In genomic region chr18:36635414-36636096, GRCh38 we compare ENCODE assay signal across 17 cellular contexts.
A peak's percentile ranks its signal among the peaks of the same experiment; 100 is the strongest.
DNase-seq lines count a peak whose midpoint lies in the region; ATAC-seq and TF ChIP-seq lines count a peak whose summit lies in the region.
"Had no signal": no experiment of that assay in that cellular context is flagged by ENCODE, and none has a peak within 500 bp of the region (broad histone marks: within the 10 kb centered on the region; RNA-seq: fewer than 3 reads in every experiment).

No MANE protein-coding gene starts in this region.

- no peak overlapping the region for H3K4me3 ChIP-seq in BLaER1 treated with 17β-estradiol and CSF1 and Interleukin-3, amounts not matched to agents 10 nM and 100 nM
- H3K4me3 ChIP-seq in GM23338 (no peak overlapping the region), WERI-Rb-1 (ENCODE audit: low read depth, low read length) (no peak overlapping the region)
- H3K4me3 ChIP-seq: heart right ventricle, lower lobe of right lung, smooth muscle cell, upper lobe of right lung had no signal

- no peaks in the 10 kb centered on the region for H3F3A ChIP-seq in GM23338 (replicated peaks; ENCODE audit: low read depth)

- no peaks in the 10 kb centered on the region for H3K27me3 ChIP-seq in BLaER1 treated with 17β-estradiol and CSF1 and Interleukin-3, amounts not matched to agents 10 nM and 100 nM
- H3K27me3 ChIP-seq in GM23338 (ENCODE audit: insufficient read depth): no peaks in the 10 kb centered on the region
- no peaks in the 10 kb centered on the region for H3K27me3 ChIP-seq in WERI-Rb-1 (ENCODE audit: insufficient read depth, low read depth, severe bottlenecking)
- H3K27me3 ChIP-seq: heart right ventricle, neutrophil, upper lobe of right lung had no signal

- H3K4me2 ChIP-seq in BLaER1 treated with 17β-estradiol and CSF1 and Interleukin-3, amounts not matched to agents 10 nM and 100 nM: peak overlapping the region in 9 of 11 experiments; percentile 3 to 80 (median 56); a peak in 18 of 22 replicates
- no peak overlapping the region for H3K4me2 ChIP-seq in GM23338

- no peak overlapping the region for H2AFZ ChIP-seq in GM23338

- peaks cover 6 to 76% (median 48%) of the 10 kb centered on the region in 10 experiments for H3K4me1 ChIP-seq in BLaER1 treated with 17β-estradiol and CSF1 and Interleukin-3, amounts not matched to agents 10 nM and 100 nM
- H3K4me1 ChIP-seq in GM23338 (ENCODE audit: insufficient read depth): peaks cover 12% of the 10 kb centered on the region; the same call in 1 of the 2 replicates
- H3K4me1 ChIP-seq: lower lobe of right lung, upper lobe of right lung had no signal

- H3K27me3 Mint-ChIP-seq in GM23338 (ENCODE audit: insufficient read depth, low read depth, poor library complexity): no peaks in the 10 kb centered on the region
- H3K27me3 Mint-ChIP-seq in endothelial cell (ENCODE audit: unreplicated experiment): no peaks in the 10 kb centered on the region

- H3K36me3 Mint-ChIP-seq in GM23338 (ENCODE audit: low read depth) (no peaks in the 10 kb centered on the region), endothelial cell (ENCODE audit: low read depth, unreplicated experiment) (no peaks in the 10 kb centered on the region)
- H3K36me3 Mint-ChIP-seq: CD8-positive, alpha-beta memory T cell had no signal

- H4K20me1 ChIP-seq in BLaER1 treated with 17β-estradiol and CSF1 and Interleukin-3, amounts not matched to agents 10 nM and 100 nM: no peaks in the 10 kb centered on the region
- H4K20me1 ChIP-seq in GM23338 (replicated peaks; ENCODE audit: insufficient read depth): no peaks in the 10 kb centered on the region

- H3K9ac ChIP-seq in BLaER1 treated with 17β-estradiol and CSF1 and Interleukin-3, amounts not matched to agents 10 nM and 100 nM: no peak overlapping the region

- no peaks in the 10 kb centered on the region for H3K36me3 ChIP-seq in BLaER1 treated with 17β-estradiol and CSF1 and Interleukin-3, amounts not matched to agents 10 nM and 100 nM
- H3K36me3 ChIP-seq in GM23338 (ENCODE audit: insufficient read depth) (no peaks in the 10 kb centered on the region), WERI-Rb-1 (no peaks in the 10 kb centered on the region)
- H3K36me3 ChIP-seq: heart right ventricle, lower lobe of right lung, neutrophil, upper lobe of right lung had no signal

- no peak overlapping the region for H3K27ac ChIP-seq in BLaER1 treated with 17β-estradiol and CSF1 and Interleukin-3, amounts not matched to agents 10 nM and 100 nM
- no peak overlapping the region for H3K27ac ChIP-seq in GM23338 (ENCODE audit: low read depth)
- no peak overlapping the region for H3K27ac ChIP-seq in WERI-Rb-1
- H3K27ac ChIP-seq: heart right ventricle, lower lobe of right lung, neutrophil, upper lobe of right lung had no signal

- H3K9me3 Mint-ChIP-seq in GM23338: no peaks in the 10 kb centered on the region
- no peaks in the 10 kb centered on the region for H3K9me3 Mint-ChIP-seq in endothelial cell (ENCODE audit: unreplicated experiment)
- H3K9me3 Mint-ChIP-seq: CD8-positive, alpha-beta memory T cell; HFFc6 had no signal

- ATAC-seq in GM19043 (IDR thresholded peaks at IDR 0.05; ENCODE audit: low read depth, unreplicated experiment): peak; percentile 26
- peak; percentile 59 for ATAC-seq in GM23338
- peak; percentile 36 for ATAC-seq in HG03460 (IDR thresholded peaks at IDR 0.05; ENCODE audit: unreplicated experiment)
- ATAC-seq in GM19467 (IDR thresholded peaks at IDR 0.05; ENCODE audit: unreplicated experiment): no peak
- ATAC-seq: heart right ventricle, lower lobe of right lung, upper lobe of right lung had no signal

- TF ChIP-seq CTCF in GM23338 (conservative IDR thresholded peaks at IDR 0.05; ENCODE audit: low read depth in 2 of 2) (no peak), WERI-Rb-1 (IDR thresholded peaks at IDR 0.05; ENCODE audit: low read depth, low read length) (no peak), endothelial cell (IDR thresholded peaks at IDR 0.05; ENCODE audit: unreplicated experiment) (no peak)

- no peaks in the 10 kb centered on the region for H3K9me2 ChIP-seq in GM23338 (ENCODE audit: insufficient read depth)

- H3K27ac Mint-ChIP-seq in GM23338 (no peak overlapping the region), endothelial cell (ENCODE audit: unreplicated experiment) (no peak overlapping the region)
- H3K27ac Mint-ChIP-seq: CD8-positive, alpha-beta memory T cell; HFFc6 had no signal

- H3K4me3 Mint-ChIP-seq in GM23338: no peak overlapping the region
- H3K4me3 Mint-ChIP-seq in endothelial cell (ENCODE audit: unreplicated experiment): no peak overlapping the region
- H3K4me3 Mint-ChIP-seq: CD8-positive, alpha-beta memory T cell had no signal

- DNase-seq in GM23338 (ENCODE audit: low spot score): no peak
- no peak for DNase-seq in WERI-Rb-1
- DNase-seq in endothelial cell (ENCODE audit: low spot score): no peak
- no peak for DNase-seq in NK-92 (lab: John Stamatoyannopoulos, UW; ENCODE audit: unreplicated experiment)
- DNase-seq: 8988T; activated CD4-positive, alpha-beta T cell treated with anti-CD3 and anti-CD28 coated beads for 4 hours; CD8-positive, alpha-beta memory T cell; heart right ventricle; lower lobe of right lung; upper lobe of right lung had no signal

- H3K9me3 ChIP-seq in BLaER1 treated with 17β-estradiol and CSF1 and Interleukin-3, amounts not matched to agents 10 nM and 100 nM (replicated peaks in 1 of 11): peaks cover 0 to 8% (median 0%) of the 10 kb centered on the region in 11 experiments; a peak in 1 of 22 replicates
- no peaks in the 10 kb centered on the region for H3K9me3 ChIP-seq in WERI-Rb-1 (ENCODE audit: severe bottlenecking)
- H3K9me3 ChIP-seq: heart right ventricle, lower lobe of right lung, neutrophil, upper lobe of right lung had no signal

- H3K4me1 Mint-ChIP-seq in GM23338 (peaks cover 21% of the 10 kb centered on the region), endothelial cell (ENCODE audit: unreplicated experiment) (no peaks in the 10 kb centered on the region)
- H3K4me1 Mint-ChIP-seq: CD8-positive, alpha-beta memory T cell had no signal

- no peaks in the 10 kb centered on the region for H3K79me2 ChIP-seq in GM23338 (replicated peaks; ENCODE audit: insufficient read depth)

TF ChIP-seq in GM23338, 12 proteins besides CTCF, POLR2A, EP300 and RAD21:
- TF ChIP-seq JUNB (IDR thresholded peaks at IDR 0.05; ENCODE audit: unreplicated experiment) (no peak), ZNF114 (CRISPR knock-in tag; IDR thresholded peaks at IDR 0.05) (no peak), ZNF462 (CRISPR knock-in tag; IDR thresholded peaks at IDR 0.05) (0 out of 2 replicates have a peak, but pooled peaks have one; percentile 20)
TF ChIP-seq in GM23338: peak in this region for 1.
